In the genomic region with DNA sequence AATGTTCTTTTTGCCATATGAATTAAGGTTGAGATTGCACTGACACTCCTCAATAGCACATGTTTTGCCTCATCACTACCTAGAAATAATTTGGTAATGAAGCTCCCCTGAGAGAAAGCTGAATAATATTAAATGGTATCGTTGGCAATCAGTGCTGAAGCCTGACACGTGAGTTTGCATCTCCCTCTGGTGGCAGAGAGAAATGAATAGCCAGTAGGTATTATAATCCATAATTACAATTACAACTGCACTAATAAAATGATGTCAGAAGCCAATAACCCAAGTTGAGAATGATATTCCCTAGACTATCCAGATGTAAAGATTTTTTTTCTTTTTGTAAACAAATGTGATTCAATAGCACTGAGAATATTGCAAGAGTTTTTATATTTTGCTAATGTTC, we compare ENCODE assay signal across 10 cellular contexts.
DNase-seq lines count a peak whose midpoint lies in the region; ATAC-seq, FAIRE-seq and TF ChIP-seq lines count a peak whose summit lies in the region.
"Had no signal": no experiment of that assay in that cellular context is flagged by ENCODE, and none has a peak within 500 bp of the region (broad histone marks: within the 10 kb centered on the region; RNA-seq: fewer than 3 reads in every experiment).

No MANE protein-coding gene starts in this region.

- peak; percentile 59 for ATAC-seq in HG03175 (IDR thresholded peaks at IDR 0.05; ENCODE audit: unreplicated experiment)
- ATAC-seq in heart left ventricle, result no peak
- ATAC-seq: A549 had no signal

- intact Hi-C loops in heart left ventricle (cut with DNase I), result no loop called here

- WGBS in heart left ventricle, 4 donors, result 8 to 12% (median 10%) methylated on average over 2 of the region's 2 CpGs

- H3K4me2 ChIP-seq in OCI-LY3 (ENCODE audit: low read length), result 0 out of 2 replicates have a peak overlapping the region, but pooled peaks have one; percentile 15
- H3K4me2 ChIP-seq in keratinocyte (ENCODE audit: control insufficient read depth, extremely low read depth, insufficient read depth, low read depth, low read length), result no peak overlapping the region
- H3K4me2 ChIP-seq: A549 had no signal

- H3K79me2 ChIP-seq in OCI-LY3 (ENCODE audit: low read length), result no peaks in the 10 kb centered on the region
- H3K79me2 ChIP-seq in keratinocyte (ENCODE audit: control insufficient read depth, insufficient read depth, low read length), result no peaks in the 10 kb centered on the region

- H3K9me1 ChIP-seq in keratinocyte (ENCODE audit: control insufficient read depth, extremely low read depth, insufficient read depth, low read length), result no peaks in the 10 kb centered on the region

- no peak overlapping the region for H3K9ac ChIP-seq in OCI-LY3 (ENCODE audit: low read length)
- H3K9ac ChIP-seq in keratinocyte (ENCODE audit: control insufficient read depth, extremely low read depth, insufficient read depth, low read length), result no peak overlapping the region

- H3K27me3 ChIP-seq in OCI-LY3 (ENCODE audit: low read depth, low read length) (no peaks in the 10 kb centered on the region), keratinocyte (ENCODE audit: control insufficient read depth, extremely low read depth, insufficient read depth, low read length) (no peaks in the 10 kb centered on the region), MG63 (no peaks in the 10 kb centered on the region), heart left ventricle (no peaks in the 10 kb centered on the region)

- H3K27ac ChIP-seq in OCI-LY3 (ENCODE audit: low read length), result no peak overlapping the region
- no peak overlapping the region for H3K27ac ChIP-seq in keratinocyte (ENCODE audit: control insufficient read depth, insufficient read depth, low read length)
- no peak overlapping the region for H3K27ac ChIP-seq in heart left ventricle
- H3K27ac ChIP-seq: A549 had no signal

- DNase-seq in DMS 273 (lab: John Stamatoyannopoulos, UW; ENCODE audit: unreplicated experiment) (peak; percentile 45), DMS 273 treated with DMSO at 0.1 percent for 48 hours (lab: John Stamatoyannopoulos, UW) (no peak), keratinocyte (ENCODE audit: low read depth, low spot score) (no peak), cortex of kidney (lab: John Stamatoyannopoulos, UW) (no peak), MG63 (no peak), heart left ventricle (no peak)

- dilution Hi-C loops in keratinocyte (cut with MboI; ENCODE audit: extremely low pct_ligation_motif_present, low sequenced_read_pairs), result no loop called here

- H3K4me1 ChIP-seq in OCI-LY3 (ENCODE audit: low read length), result peaks cover 4% of the 10 kb centered on the region; the same call in 1 of the 2 replicates
- H3K4me1 ChIP-seq in keratinocyte (ENCODE audit: control insufficient read depth, extremely low read depth, insufficient read depth, low read length), result no peaks in the 10 kb centered on the region
- H3K4me1 ChIP-seq in heart left ventricle, result no peaks in the 10 kb centered on the region
- H3K4me1 ChIP-seq: A549 had no signal

- no peaks in the 10 kb centered on the region for H4K20me1 ChIP-seq in OCI-LY3 (ENCODE audit: insufficient read depth, low read length)
- H4K20me1 ChIP-seq in keratinocyte (ENCODE audit: control insufficient read depth, extremely low read depth, insufficient read depth, low read length), result no peaks in the 10 kb centered on the region

- H3K36me3 ChIP-seq in OCI-LY3 (replicated peaks; ENCODE audit: low read depth, low read length) (no peaks in the 10 kb centered on the region), keratinocyte (ENCODE audit: control insufficient read depth in 2 of 2, extremely low read depth in 1 of 2, insufficient read depth in 2 of 2, low read length in 2 of 2) (no peaks in the 10 kb centered on the region), MG63 (no peaks in the 10 kb centered on the region), heart left ventricle (no peaks in the 10 kb centered on the region)

- no peak for TF ChIP-seq POLR2A in heart left ventricle (IDR thresholded peaks at IDR 0.05)

- TF ChIP-seq CTCF in OCI-LY3 (IDR thresholded peaks at IDR 0.05; ENCODE audit: low read depth, low read length) (peak; percentile 67), keratinocyte (optimal IDR thresholded peaks at IDR 0.05 in 1 of 3, IDR thresholded peaks at IDR 0.05 in 1 of 3, conservative IDR thresholded peaks at IDR 0.05 in 1 of 3; ENCODE audit: extremely low read depth in 1 of 3, insufficient read depth in 2 of 3, low read length in 3 of 3) (peak; percentile 27 to 54 (median 35)), heart left ventricle (IDR thresholded peaks at IDR 0.05) (peak in 1 of 12 donors; percentile 9)

- H3K4me3 ChIP-seq in OCI-LY3 (ENCODE audit: low read length), result no peak overlapping the region
- no peak overlapping the region for H3K4me3 ChIP-seq in keratinocyte (ENCODE audit: control insufficient read depth in 2 of 3, extremely low read depth in 1 of 3, insufficient read depth in 2 of 3, low read depth in 1 of 3, low read length in 3 of 3)
- no peak overlapping the region for H3K4me3 ChIP-seq in MG63
- no peak overlapping the region for H3K4me3 ChIP-seq in heart left ventricle
- H3K4me3 ChIP-seq: A549, lung had no signal

- FAIRE-seq in keratinocyte (lab: Jason Lieb, UNC), result no peak
- FAIRE-seq: A549 had no signal

- H2AFZ ChIP-seq in OCI-LY3 (ENCODE audit: low read depth, low read length) (no peak overlapping the region), keratinocyte (ENCODE audit: control insufficient read depth, low read length) (no peak overlapping the region)

- no peaks in the 10 kb centered on the region for H3K9me3 ChIP-seq in OCI-LY3 (ENCODE audit: insufficient read depth, low read length)
- H3K9me3 ChIP-seq in keratinocyte (ENCODE audit: control insufficient read depth, low read depth, low read length), result no peaks in the 10 kb centered on the region
- no peaks in the 10 kb centered on the region for H3K9me3 ChIP-seq in MG63
- peaks cover 0 to 16% (median 0%) of the 10 kb centered on the region in 12 donors for H3K9me3 ChIP-seq in heart left ventricle
- H3K9me3 ChIP-seq: A549 had no signal
